In the genomic region with DNA sequence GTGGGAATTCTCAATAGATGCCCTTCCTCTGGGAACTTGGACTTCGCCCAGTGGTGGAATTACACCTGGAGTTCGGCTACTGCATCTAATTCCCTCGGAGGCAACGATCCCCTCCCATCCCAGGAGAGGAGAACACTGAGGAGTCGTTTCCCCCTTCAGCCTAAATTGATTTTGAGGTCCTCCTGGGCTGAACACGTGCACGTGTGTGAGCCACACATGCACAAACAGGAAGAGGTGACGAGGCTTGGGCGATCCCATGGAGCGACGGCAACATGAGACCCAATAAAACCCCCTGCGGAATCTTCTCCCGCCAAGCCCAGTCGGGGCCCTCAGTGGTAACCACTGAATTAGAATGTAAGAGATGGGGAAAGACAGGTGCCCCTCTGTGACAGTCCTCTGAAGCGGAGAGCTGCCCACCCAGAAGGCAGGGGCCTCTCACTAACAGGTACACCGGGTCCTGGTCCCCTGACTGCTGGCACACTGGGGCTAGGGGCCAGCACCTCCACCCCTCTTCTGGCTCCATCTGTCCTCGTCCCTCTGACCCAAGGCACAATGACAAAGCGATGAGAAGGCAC, we compare ENCODE assay signal across 11 cellular contexts. TPM values are rescaled to one million over a fixed set of nuclear protein-coding genes. Genes with fewer than 3 reads are reported as not detected.
DNase-seq lines count a peak whose midpoint lies in the region; ATAC-seq and TF ChIP-seq lines count a peak whose summit lies in the region.
"Had no signal": no experiment of that assay in that cellular context is flagged by ENCODE, and none has a peak within 500 bp of the region (broad histone marks: within the 10 kb centered on the region; RNA-seq: fewer than 3 reads in every experiment).

No MANE protein-coding gene starts in this region.

- no peaks in the 10 kb centered on the region for H3K27me3 ChIP-seq in esophagus (ENCODE audit: control insufficient read depth in 1 of 2, insufficient read depth in 2 of 2, low read length in 2 of 2)
- no peaks in the 10 kb centered on the region for H3K27me3 ChIP-seq in osteoblast (ENCODE audit: insufficient read depth, low read length)

- H3K4me3 ChIP-seq in esophagus (ENCODE audit: low read depth in 1 of 2, low read length in 2 of 2): no peak overlapping the region
- H3K4me3 ChIP-seq in osteoblast (ENCODE audit: insufficient read depth, low read length): no peak overlapping the region
- no peak overlapping the region for H3K4me3 ChIP-seq in urinary bladder (ENCODE audit: low read depth, low read length)

- H3K9me3 ChIP-seq in esophagus (ENCODE audit: control insufficient read depth in 2 of 2, insufficient read depth in 1 of 2, low read depth in 1 of 2, low read length in 1 of 2) (no peaks in the 10 kb centered on the region), osteoblast (ENCODE audit: low read depth, low read length) (no peaks in the 10 kb centered on the region)

- H3K36me3 ChIP-seq in esophagus (ENCODE audit: control insufficient read depth in 2 of 2, insufficient read depth in 2 of 2, low read length in 1 of 2): peaks cover 0 to 8% of the 10 kb centered on the region in 2 donors
- H3K36me3 ChIP-seq in osteoblast (ENCODE audit: insufficient read depth, low read length): peaks cover 11% of the 10 kb centered on the region
- no peaks in the 10 kb centered on the region for H3K36me3 ChIP-seq in urinary bladder (ENCODE audit: insufficient read depth)

- no peak for ATAC-seq in Right ventricle myocardium superior (ENCODE audit: poor library complexity)
- ATAC-seq in left ventricle myocardium superior: no peak

- no peak overlapping the region for H2AFZ ChIP-seq in osteoblast (ENCODE audit: low read length)

- whole genome bisulfite sequencing in esophagus, 2 donors: 81 to 83% methylated on average over 18 of the region's 18 CpGs
- WGBS in urinary bladder: 80% methylated on average over 18 of the region's 18 CpGs

- peaks cover 12% of the 10 kb centered on the region for H4K20me1 ChIP-seq in osteoblast (ENCODE audit: insufficient read depth, low read length)

- H3K27ac ChIP-seq in esophagus (ENCODE audit: low read depth in 2 of 2, low read length in 1 of 2): peak overlapping the region; percentile 69 to 94
- H3K27ac ChIP-seq in osteoblast (ENCODE audit: low read depth, low read length): peak overlapping the region; percentile 96
- H3K27ac ChIP-seq in urinary bladder (ENCODE audit: low read depth): peak overlapping the region; percentile 63

- no peak for TF ChIP-seq CTCF in osteoblast (IDR thresholded peaks at IDR 0.05; ENCODE audit: extremely low read depth, low read depth, low read length)

- peak; percentile 37 for DNase-seq in Right ventricle myocardium superior
- no peak for DNase-seq in left ventricle myocardium superior
- DNase-seq in osteoblast (ENCODE audit: insufficient read length, low spot score, missing footprints): peak; percentile 46
- DNase-seq in activated CD4-positive, CD25-positive, alpha-beta regulatory T cell (lab: John Stamatoyannopoulos, UW): no peak
- DNase-seq in retina: no peak
- no peak for DNase-seq in anterior cingulate cortex (lab: John Stamatoyannopoulos, UW)
- DNase-seq: NCI-H526 treated with DMSO at 0.1 percent for 48 hours; stimulated activated CD4-positive, alpha-beta T cell treated with anti-CD3 and anti-CD28 coated beads, Interleukin-15, amount 100 ng/mL, for 24 hours; stimulated activated naive CD4-positive, alpha-beta T cell treated with Interleukin-2 at 50 U/mL for 16 hours had no signal

- H3K4me2 ChIP-seq in osteoblast (ENCODE audit: insufficient read depth, low read length): peak overlapping the region; percentile 85

- intact Hi-C loops in Right ventricle myocardium superior (cut with DNase I) (loop anchor here (5.0 kb wide), 1 partner anchor 53 kb away; no protein-coding TSS in a partner anchor), left ventricle myocardium superior (cut with micrococcal nuclease) (no loop called here)

- peaks cover 82% of the 10 kb centered on the region for H3K79me2 ChIP-seq in osteoblast (ENCODE audit: insufficient read depth, low read length)

- H3K4me1 ChIP-seq in esophagus (ENCODE audit: control insufficient read depth in 2 of 2, insufficient read depth in 2 of 2, low read length in 1 of 2): peaks cover 32 to 47% of the 10 kb centered on the region in 2 donors
- peaks cover 82% of the 10 kb centered on the region for H3K4me1 ChIP-seq in osteoblast (ENCODE audit: insufficient read depth, low read length)
- peaks cover 6% of the 10 kb centered on the region for H3K4me1 ChIP-seq in urinary bladder (ENCODE audit: insufficient read depth)

RNA-seq across cellular contexts. Expression of a gene that starts 4.5 kb away (rescaled TPM):
- total RNA-seq in Right ventricle myocardium superior: 37.2 TPM
- total RNA-seq in left ventricle myocardium superior: 45.8 TPM
- 10 to 100 TPM; 15.5 to 16.3 TPM for polyA plus RNA-seq in esophagus
- total RNA-seq in osteoblast: 14.7 and 15.9 TPM in 2 replicates
- 7.5 TPM for total RNA-seq in urinary bladder
- polyA plus RNA-seq in urinary bladder: 46.6 TPM

RNA-seq across cellular contexts. Expression of a gene that starts 58.2 kb away (rescaled TPM):
- total RNA-seq in Right ventricle myocardium superior (not detected), left ventricle myocardium superior (not detected), osteoblast (under 0.01 TPM in 1 of 2 replicates, not detected in the other), urinary bladder (not detected)
- polyA plus RNA-seq in esophagus (1 to 10 TPM; 6.2 to 7.4 TPM), urinary bladder (0.11 TPM)

Comparison
In these comparisons a context has a peak if more than half of its experiments do, and no peak if none do; other contexts are left out.
1. DNase-seq: peak in Right ventricle myocardium superior (single experiment) and osteoblast (single experiment); none in left ventricle myocardium superior (single experiment), activated CD4-positive, CD25-positive, alpha-beta regulatory T cell (0 of 4), retina (single experiment) and anterior cingulate cortex (0 of 58).
2. Peak in every context shown above with its lines, with median percentiles within 50 percentile points of each other: H3K27ac ChIP-seq.